ENCODE assay signal across 29 cellular contexts in genomic region chr2:56369316-56369715, GRCh38.
DNase-seq lines count a peak whose midpoint lies in the region; ATAC-seq and TF ChIP-seq lines count a peak whose summit lies in the region.
"Had no signal": no experiment of that assay in that cellular context is flagged by ENCODE, and none has a peak within 500 bp of the region (broad histone marks: within the 10 kb centered on the region; RNA-seq: fewer than 3 reads in every experiment).

No MANE protein-coding gene starts in this region.

- H3K27ac Mint-ChIP-seq in activated naive CD8-positive, alpha-beta T cell treated with anti-CD3 and anti-CD28 coated beads, Interleukin-2, amount 50 U/mL, for 24 hours, result no peak overlapping the region
- H3K27ac Mint-ChIP-seq: activated T-helper 1 cell treated with anti-CD3 and anti-CD28 coated beads, Interleukin-12 subunit alpha, Interleukin-12 subunit beta, Interleukin-2, Interleukin-4 antibody, amounts not matched to agents 30 ng/mL and 10 ng/mL and 1 ng/mL, durations not matched to agents 14 hours and 24 hours and 36 hours; immature natural killer cell; natural killer cell had no signal

- H3K4me3 ChIP-seq in astrocyte of the cerebellum (ENCODE audit: low read depth, low read length), result no peak overlapping the region
- no peak overlapping the region for H3K4me3 ChIP-seq in mesendoderm (ENCODE audit: low read length)
- H3K4me3 ChIP-seq: SK-N-MC, uterus had no signal

- H3K79me2 ChIP-seq in mesendoderm (ENCODE audit: control insufficient read depth, insufficient read depth, low read length), result no peaks in the 10 kb centered on the region

- no peak overlapping the region for H3K9ac ChIP-seq in mesendoderm (ENCODE audit: low read length)

- no peak overlapping the region for H3K23ac ChIP-seq in mesendoderm (ENCODE audit: low read length)

- no peaks in the 10 kb centered on the region for H3K27me3 Mint-ChIP-seq in activated naive CD8-positive, alpha-beta T cell treated with anti-CD3 and anti-CD28 coated beads, Interleukin-2, amount 50 U/mL, for 24 hours

- no peaks in the 10 kb centered on the region for H3K27me3 ChIP-seq in mesendoderm (ENCODE audit: insufficient read depth, low read length, poor library complexity)
- H3K27me3 ChIP-seq: uterus had no signal

- in situ Hi-C loops in astrocyte of the cerebellum (cut with HindIII; ENCODE audit: low sequenced_read_pairs), result no loop called here

- no peaks in the 10 kb centered on the region for H3K4me1 ChIP-seq in mesendoderm (ENCODE audit: control insufficient read depth, low read depth, low read length)
- H3K4me1 ChIP-seq: Caco-2, uterus had no signal

- no peak overlapping the region for H3K27ac ChIP-seq in mesendoderm (ENCODE audit: low read depth, low read length)
- H3K27ac ChIP-seq: SK-N-MC, uterus had no signal

- no peaks in the 10 kb centered on the region for H3K36me3 ChIP-seq in mesendoderm (ENCODE audit: control insufficient read depth, insufficient read depth, low read length)
- H3K36me3 ChIP-seq: uterus had no signal

- DNase-seq in EL, result peak; percentile 81
- peak; percentile 83 for DNase-seq in M059J (ENCODE audit: low read depth)
- peak; percentile 2 for DNase-seq in astrocyte of the cerebellum (ENCODE audit: low read depth)
- DNase-seq in mesendoderm, result peak; percentile 16
- DNase-seq in activated naive CD8-positive, alpha-beta T cell treated with anti-CD3 and anti-CD28 coated beads, Interleukin-2, amount 50 U/mL, for 24 hours, result no peak
- DNase-seq: activated naive CD4-positive, alpha-beta T cell treated with anti-CD3 and anti-CD28 coated beads, Interleukin-2, amount 50 U/mL, for 16 hours; aorta; C1 segment of cervical spinal cord; Caco-2; foreskin melanocyte; immature natural killer cell; Karpas-422; midbrain; natural killer cell; NCI-H1694; NCI-H2171; NCI-H524 treated with DMSO at 0.1 percent for 48 hours; retina; RPMI8226; stimulated activated CD4-positive, alpha-beta T cell treated with anti-CD3 and anti-CD28 coated beads, Interleukin-12 subunit alpha, Interleukin-12 subunit beta, amount 100 ng/mL, for 4 hours; stimulated activated CD4-positive, alpha-beta T cell treated with anti-CD3 and anti-CD28 coated beads, Interleukin-4, amount 100 ng/mL, for 4 hours; stimulated activated naive CD4-positive, alpha-beta T cell; uterus had no signal

- no peak overlapping the region for H3K4me2 ChIP-seq in mesendoderm (ENCODE audit: low read length)

- no peaks in the 10 kb centered on the region for H3K79me1 ChIP-seq in mesendoderm (ENCODE audit: low read length)

- H3K18ac ChIP-seq in mesendoderm (ENCODE audit: low read length), result no peak overlapping the region

- H2BK5ac ChIP-seq in mesendoderm (ENCODE audit: low read length), result no peak overlapping the region

- 100% methylated on average over 1 of the region's 2 CpGs for WGBS in mesendoderm (ENCODE audit: extremely low coverage, insufficient coverage, low lambda C conversion rate)

- H3K4me1 Mint-ChIP-seq in activated naive CD8-positive, alpha-beta T cell treated with anti-CD3 and anti-CD28 coated beads, Interleukin-2, amount 50 U/mL, for 24 hours, result no peaks in the 10 kb centered on the region
- H3K4me1 Mint-ChIP-seq: immature natural killer cell, natural killer cell had no signal

- H3K9me3 Mint-ChIP-seq in activated naive CD8-positive, alpha-beta T cell treated with anti-CD3 and anti-CD28 coated beads, Interleukin-2, amount 50 U/mL, for 24 hours, result peaks cover 4% of the 10 kb centered on the region
- H3K9me3 Mint-ChIP-seq: activated T-helper 1 cell treated with anti-CD3 and anti-CD28 coated beads, Interleukin-12 subunit alpha, Interleukin-12 subunit beta, Interleukin-2, Interleukin-4 antibody, amounts not matched to agents 30 ng/mL and 10 ng/mL and 1 ng/mL, durations not matched to agents 14 hours and 24 hours and 36 hours had no signal

- no peak overlapping the region for H3K56ac ChIP-seq in mesendoderm (ENCODE audit: low read length)

- no peak for ATAC-seq in GM21576 (IDR thresholded peaks at IDR 0.05; ENCODE audit: unreplicated experiment)
- no peak for ATAC-seq in GM19467 (IDR thresholded peaks at IDR 0.05; ENCODE audit: unreplicated experiment)
- ATAC-seq in activated naive CD8-positive, alpha-beta T cell treated with anti-CD3 and anti-CD28 coated beads, Interleukin-2, amount 50 U/mL, for 24 hours, result no peak
- no peak for ATAC-seq in GM19023 (IDR thresholded peaks at IDR 0.05; ENCODE audit: unreplicated experiment)
- ATAC-seq: left lobe of liver, natural killer cell had no signal

- no peak overlapping the region for H2BK120ac ChIP-seq in mesendoderm (ENCODE audit: low read depth, low read length)

- H2BK15ac ChIP-seq in mesendoderm (replicated peaks; ENCODE audit: low read depth), result no peak overlapping the region

- no peak overlapping the region for H4K5ac ChIP-seq in mesendoderm (ENCODE audit: low read length)

- H3K4ac ChIP-seq in mesendoderm (ENCODE audit: low read depth, low read length), result no peak overlapping the region

- H2AK5ac ChIP-seq in mesendoderm (ENCODE audit: low read length), result no peak overlapping the region

- no peak for TF ChIP-seq CTCF in astrocyte of the cerebellum (IDR thresholded peaks at IDR 0.05; ENCODE audit: low read depth, low read length, missing control alignments)

- H3K36me3 Mint-ChIP-seq in activated naive CD8-positive, alpha-beta T cell treated with anti-CD3 and anti-CD28 coated beads, Interleukin-2, amount 50 U/mL, for 24 hours (ENCODE audit: low read depth), result no peaks in the 10 kb centered on the region
- H3K36me3 Mint-ChIP-seq: immature natural killer cell had no signal

- H3K4me3 Mint-ChIP-seq in activated naive CD8-positive, alpha-beta T cell treated with anti-CD3 and anti-CD28 coated beads, Interleukin-2, amount 50 U/mL, for 24 hours, result no peak overlapping the region
- H3K4me3 Mint-ChIP-seq: activated T-helper 1 cell treated with anti-CD3 and anti-CD28 coated beads, Interleukin-12 subunit alpha, Interleukin-12 subunit beta, Interleukin-2, Interleukin-4 antibody, amounts not matched to agents 30 ng/mL and 10 ng/mL and 1 ng/mL, durations not matched to agents 14 hours and 24 hours and 36 hours; immature natural killer cell; natural killer cell had no signal

- no peak overlapping the region for H4K8ac ChIP-seq in mesendoderm (ENCODE audit: low read depth, low read length)
